In genomic region chr5:140145223-140145622, GRCh38 we compare ENCODE assay signal across 14 cellular contexts. TPM values are rescaled to one million over a fixed set of nuclear protein-coding genes. Genes with fewer than 3 reads are reported as not detected.
DNase-seq lines count a peak whose midpoint lies in the region; ATAC-seq, FAIRE-seq and TF ChIP-seq lines count a peak whose summit lies in the region.
"Had no signal": no experiment of that assay in that cellular context is flagged by ENCODE, and none has a peak within 500 bp of the region (broad histone marks: within the 10 kb centered on the region; RNA-seq: fewer than 3 reads in every experiment).

No MANE protein-coding gene starts in this region.

- in situ Hi-C loops in GM12878 (cut with MboI): no loop called here

- no peaks in the 10 kb centered on the region for H3K9me3 Mint-ChIP-seq in activated naive CD4-positive, alpha-beta T cell treated with anti-CD3 and anti-CD28 coated beads, Interleukin-2, amount 50 U/mL, for 24 hours

- RAD21 ChIA-PET in GM12878 (lab: Charles Lee; ENCODE audit: unreplicated experiment): interaction anchor here (0.7 to 2.6 kb wide), 9 partner anchors 23 to 176 kb away, joined by 3 to 64 read pairs (median 5); no protein-coding TSS in a partner anchor

- H3K79me2 ChIP-seq in GM12878 (ENCODE audit: control insufficient read depth, insufficient read depth, low read length): no peaks in the 10 kb centered on the region

- H3K4me1 Mint-ChIP-seq in activated naive CD4-positive, alpha-beta T cell treated with anti-CD3 and anti-CD28 coated beads, Interleukin-2, amount 50 U/mL, for 24 hours: peaks cover 21% of the 10 kb centered on the region

- no peak for FAIRE-seq in GM12878 (lab: Jason Lieb, UNC)
- FAIRE-seq: kidney, TTC549 had no signal

- H3K36me3 Mint-ChIP-seq in activated naive CD4-positive, alpha-beta T cell treated with anti-CD3 and anti-CD28 coated beads, Interleukin-2, amount 50 U/mL, for 24 hours: no peaks in the 10 kb centered on the region

- H3K36me3 ChIP-seq in GM12878 (ENCODE audit: control insufficient read depth in 2 of 2, insufficient read depth in 2 of 2, low read length in 1 of 2): no peaks in the 10 kb centered on the region
- no peaks in the 10 kb centered on the region for H3K36me3 ChIP-seq in thoracic aorta
- H3K36me3 ChIP-seq: neutrophil had no signal

- DNase-seq in activated naive CD4-positive, alpha-beta T cell treated with Interleukin-2 at 50 U/mL for 16 hours: no peak
- DNase-seq in GM12878 (ENCODE audit: low read depth, low spot score) (no peak), mucosa of gallbladder (ENCODE audit: low spot score) (peak; percentile 8), thoracic aorta (ENCODE audit: low spot score) (no peak), NCI-H1436 treated with DMSO at 0.1 percent for 48 hours (lab: John Stamatoyannopoulos, UW) (no peak)
- DNase-seq: GF-D8, NCI-H446 treated with DMSO at 0.1 percent for 48 hours had no signal

- SMC1A ChIA-PET in GM12878 (lab: Charles Lee; ENCODE audit: uncharacterized antibody, unreplicated experiment): interaction anchor here (0.7 to 4.6 kb wide), 9 partner anchors 9 to 79 kb away, joined by 3 to 66 read pairs (median 4); no protein-coding TSS in a partner anchor

- H3K27ac ChIP-seq in GM12878 (ENCODE audit: control insufficient read depth, insufficient read depth): no peak overlapping the region
- no peak overlapping the region for H3K27ac ChIP-seq in thoracic aorta
- H3K27ac ChIP-seq: neutrophil, RWPE1 had no signal

- no peak overlapping the region for H2AFZ ChIP-seq in GM12878 (ENCODE audit: control insufficient read depth, low read depth, low read length)

- peaks cover 4% of the 10 kb centered on the region; the same call in 1 of the 2 replicates for H4K20me1 ChIP-seq in GM12878 (ENCODE audit: control insufficient read depth, insufficient read depth)

- H3K4me3 Mint-ChIP-seq in activated naive CD4-positive, alpha-beta T cell treated with anti-CD3 and anti-CD28 coated beads, Interleukin-2, amount 50 U/mL, for 24 hours: peak overlapping the region; percentile 71

- peaks cover 16% of the 10 kb centered on the region for H3K27me3 Mint-ChIP-seq in activated naive CD4-positive, alpha-beta T cell treated with anti-CD3 and anti-CD28 coated beads, Interleukin-2, amount 50 U/mL, for 24 hours

- WGBS in GM12878 (ENCODE audit: insufficient coverage, insufficient replicate concordance, low lambda C conversion rate, missing lambda C conversion rate): 67% methylated on average over 3 of the region's 3 CpGs

- intact Hi-C loops in GM12878 (cut with micrococcal nuclease; ENCODE audit: unreplicated experiment): loop anchor here (2.0 kb wide), 1 partner anchor 28 kb away; no protein-coding TSS in a partner anchor

- TF ChIP-seq RAD21 in GM12878 (IDR thresholded peaks at IDR 0.05; ENCODE audit: insufficient read depth, low read depth, low read length): no peak

- ATAC-seq in GM12878 (no peak), thoracic aorta (ENCODE audit: insufficient number of reproducible peaks, low FRiP score, low read depth) (no peak), esophagus mucosa (no peak), GM21360 (IDR thresholded peaks at IDR 0.05; ENCODE audit: unreplicated experiment) (no peak)

- H3K27me3 ChIP-seq in GM12878 (replicated peaks in 1 of 2; ENCODE audit: control insufficient read depth in 2 of 2, insufficient read depth in 2 of 2, low read length in 1 of 2) (peaks cover 6% of the 10 kb centered on the region in 2 experiments; a peak in 3 of 4 replicates), thoracic aorta (replicated peaks; ENCODE audit: insufficient read depth) (no peaks in the 10 kb centered on the region)

- CTCF ChIA-PET in GM12878 (lab: Yijun Ruan, JAX): interaction anchor here (0.6 to 19.8 kb wide), 28 partner anchors 9 to 1439 kb away, joined by 3 to 353 read pairs (median 6); partner anchors contain the start of genes NRG2 and PURA

- peak overlapping the region; percentile 43 for H3K4me2 ChIP-seq in GM12878 (ENCODE audit: control insufficient read depth, insufficient read depth)

- H3K4me3 ChIP-seq in GM12878 (peak overlapping the region; percentile 23; the same call in 1 of the 2 replicates), thoracic aorta (peak overlapping the region; percentile 68)

- H3K9me3 ChIP-seq in GM12878 (replicated peaks; ENCODE audit: control insufficient read depth, insufficient read depth, low read length) (no peaks in the 10 kb centered on the region), thoracic aorta (no peaks in the 10 kb centered on the region)
- H3K9me3 ChIP-seq: neutrophil had no signal

- no peak overlapping the region for H3K9ac ChIP-seq in GM12878 (ENCODE audit: control insufficient read depth, insufficient read depth, low read length)

- POLR2A ChIA-PET in GM12878 (lab: Charles Lee): interaction anchor here (1.0 kb wide), 1 partner anchor 14 kb away, joined by 3 read pairs; no protein-coding TSS in a partner anchor

- no peak for TF ChIP-seq CTCF in GM12878 (IDR thresholded peaks at IDR 0.05 in 2 of 3, conservative IDR thresholded peaks at IDR 0.05 in 1 of 3; ENCODE audit: control insufficient read depth in 2 of 3, extremely low read depth in 1 of 3, insufficient read depth in 1 of 3, low read depth in 3 of 3, low read length in 3 of 3)
- TF ChIP-seq CTCF in thoracic aorta (IDR thresholded peaks at IDR 0.05): no peak

- TF ChIP-seq POLR2A in GM12878 (IDR thresholded peaks at IDR 0.05; ENCODE audit: low read depth, low read length): no peak

- peaks cover 6% of the 10 kb centered on the region; the same call in 1 of the 2 replicates for H3K4me1 ChIP-seq in GM12878 (ENCODE audit: control insufficient read depth, insufficient read depth, low read length)
- H3K4me1 ChIP-seq in thoracic aorta (ENCODE audit: control insufficient read depth in 1 of 2, low read depth in 2 of 2): peaks cover 16 to 37% of the 10 kb centered on the region in 2 donors

- BruUV-seq in GM12878 (replicated peaks; lab: Mats Ljungman, UMichigan): no TSS peak

- no peak overlapping the region for H3K27ac Mint-ChIP-seq in activated naive CD4-positive, alpha-beta T cell treated with anti-CD3 and anti-CD28 coated beads, Interleukin-2, amount 50 U/mL, for 24 hours

- TF ChIP-seq EP300 in GM12878 (IDR thresholded peaks at IDR 0.05; ENCODE audit: borderline replicate concordance in 1 of 2, control insufficient read depth in 1 of 2, low read depth in 2 of 2, low read length in 2 of 2): no peak

RNA-seq across cellular contexts. Expression of gene IGIP, which starts 19.5 kb away (rescaled TPM):
- total RNA-seq in GM12878 (2013; cell fraction: nucleolus; rRNA removed): 5.8 and 6.6 TPM in 2 replicates
- total RNA-seq in GM12878 (2014; rRNA removed) (2.4 and 2.7 TPM in 2 replicates), GM12878 (2014; rRNA removed; fragmentation: Illumina TruSeq; extraction: Trizol) (2.5 and 3.4 TPM in 2 replicates), GM12878 (2021) (2.7 and 3.1 TPM in 2 replicates), mucosa of gallbladder (17.6 TPM), thoracic aorta (10 to 100 TPM; 24.2 to 25.9 TPM), esophagus mucosa (2.6 TPM)
- polyA plus RNA-seq in GM12878 (2011; ENCODE audit: low read depth): 1.1 TPM
- polyA plus RNA-seq in GM12878 (2011; rRNA removed) (2.7 and 3.7 TPM in 2 replicates), GM12878 (2014; fragmentation: Illumina TruSeq; extraction: Trizol) (3.3 and 3.6 TPM in 2 replicates), GM12878 (2014; fragmentation: Nextera tagmentation; extraction: Ambion mirVana) (1 to 10 TPM in 1 of 2 experiments, under 1 TPM in 1; 0.58 to 1.2 TPM), GM12878 (2014; rRNA removed) (1.4 TPM in 2 replicates), GM12878 (2016; fragmentation: Nextera tagmentation; extraction: Ambion mirVana) (under 1 TPM; 0.64 to 0.72 TPM)
- polyA plus RNA-seq in GM12878 (2011; cell fraction: cytosol; rRNA removed): 0.84 and 0.94 TPM in 2 replicates
- polyA plus RNA-seq in GM12878 (2011; cell fraction: nucleus; rRNA removed): 3.7 and 4.6 TPM in 2 replicates
- 1.1 and 2.9 TPM in 2 replicates for polyA plus RNA-seq in GM12878 (2012)
- 1.8 and 2.5 TPM in 2 replicates for polyA minus RNA-seq in GM12878 (2011; rRNA and poly(A)+ RNA removed)
- 0.53 and 0.73 TPM in 2 replicates for polyA minus RNA-seq in GM12878 (2011; cell fraction: cytosol; rRNA and poly(A)+ RNA removed)
- 2.5 and 4.2 TPM in 2 replicates for polyA minus RNA-seq in GM12878 (2011; cell fraction: nucleus; rRNA and poly(A)+ RNA removed)

RNA-seq across cellular contexts. Expression of gene CYSTM1, which starts 29.8 kb away (rescaled TPM):
- total RNA-seq in GM12878 (2013; cell fraction: nucleolus; rRNA removed): 34.5 and 44.8 TPM in 2 replicates
- total RNA-seq in GM12878 (2014; rRNA removed) (97.8 and 105 TPM in 2 replicates), GM12878 (2014; rRNA removed; fragmentation: Illumina TruSeq; extraction: Trizol) (81.4 and 90.2 TPM in 2 replicates), GM12878 (2021) (52.7 and 59.8 TPM in 2 replicates), mucosa of gallbladder (382 TPM), thoracic aorta (10 to 100 TPM; 64.9 to 89.5 TPM), esophagus mucosa (11.4 TPM)
- 17.8 TPM for polyA plus RNA-seq in GM12878 (2011; ENCODE audit: low read depth)
- polyA plus RNA-seq in GM12878 (2011; rRNA removed) (91.3 and 120 TPM in 2 replicates), GM12878 (2014; fragmentation: Illumina TruSeq; extraction: Trizol) (71.3 and 92.5 TPM in 2 replicates), GM12878 (2014; fragmentation: Nextera tagmentation; extraction: Ambion mirVana) (100 to 1,000 TPM; 204 to 261 TPM), GM12878 (2014; rRNA removed) (103 and 112 TPM in 2 replicates), GM12878 (2016; fragmentation: Nextera tagmentation; extraction: Ambion mirVana) (10 to 100 TPM; 67.5 to 85.4 TPM)
- 134 and 170 TPM in 2 replicates for polyA plus RNA-seq in GM12878 (2011; cell fraction: cytosol; rRNA removed)
- 71.6 and 92.3 TPM in 2 replicates for polyA plus RNA-seq in GM12878 (2011; cell fraction: nucleus; rRNA removed)
- 43.8 and 51.9 TPM in 2 replicates for polyA plus RNA-seq in GM12878 (2012)
- 41.5 and 88.5 TPM in 2 replicates for polyA minus RNA-seq in GM12878 (2011; rRNA and poly(A)+ RNA removed)
- 33.9 and 36.2 TPM in 2 replicates for polyA minus RNA-seq in GM12878 (2011; cell fraction: cytosol; rRNA and poly(A)+ RNA removed)
- 27.4 and 35.2 TPM in 2 replicates for polyA minus RNA-seq in GM12878 (2011; cell fraction: nucleus; rRNA and poly(A)+ RNA removed)

RNA-seq across cellular contexts. Expression of gene PURA, which starts 31.3 kb away (rescaled TPM):
- 17.7 and 18.3 TPM in 2 replicates for total RNA-seq in GM12878 (2013; cell fraction: nucleolus; rRNA removed)
- total RNA-seq in GM12878 (2014; rRNA removed): 11.7 and 11.9 TPM in 2 replicates
- 6.3 and 6.9 TPM in 2 replicates for total RNA-seq in GM12878 (2014; rRNA removed; fragmentation: Illumina TruSeq; extraction: Trizol)
- total RNA-seq in GM12878 (2021): 11.8 TPM in 2 replicates
- 0.76 TPM for polyA plus RNA-seq in GM12878 (2011; ENCODE audit: low read depth)
- polyA plus RNA-seq in GM12878 (2011; rRNA removed): 4.9 and 6.8 TPM in 2 replicates
- 2.0 and 2.1 TPM in 2 replicates for polyA plus RNA-seq in GM12878 (2011; cell fraction: cytosol; rRNA removed)
- polyA plus RNA-seq in GM12878 (2011; cell fraction: nucleus; rRNA removed): 4.1 and 5.4 TPM in 2 replicates
- polyA plus RNA-seq in GM12878 (2012): 2.4 and 4.8 TPM in 2 replicates
- polyA plus RNA-seq in GM12878 (2014; fragmentation: Illumina TruSeq; extraction: Trizol): 6.7 and 7.8 TPM in 2 replicates
- polyA plus RNA-seq in GM12878 (2014; fragmentation: Nextera tagmentation; extraction: Ambion mirVana): 1 to 10 TPM; 3.7 to 4.1 TPM
- polyA plus RNA-seq in GM12878 (2014; rRNA removed): 5.9 and 7.5 TPM in 2 replicates
- 1 to 10 TPM; 3.3 to 5.6 TPM for polyA plus RNA-seq in GM12878 (2016; fragmentation: Nextera tagmentation; extraction: Ambion mirVana)
- polyA minus RNA-seq in GM12878 (2011; rRNA and poly(A)+ RNA removed): 4.6 and 4.9 TPM in 2 replicates
- polyA minus RNA-seq in GM12878 (2011; cell fraction: cytosol; rRNA and poly(A)+ RNA removed): 3.6 and 4.1 TPM in 2 replicates
- 7.7 and 13.3 TPM in 2 replicates for polyA minus RNA-seq in GM12878 (2011; cell fraction: nucleus; rRNA and poly(A)+ RNA removed)
- 39.4 TPM for total RNA-seq in mucosa of gallbladder
- 10 to 100 TPM; 41.6 to 44.3 TPM for total RNA-seq in thoracic aorta
- total RNA-seq in esophagus mucosa: 7.3 TPM
